ENCODE assay signal across 8 cellular contexts in genomic region chr2:38076250-38076709, GRCh38. TPM values are rescaled to one million over a fixed set of nuclear protein-coding genes. Genes with fewer than 3 reads are reported as not detected.
DNase-seq lines count a peak whose midpoint lies in the region; ATAC-seq and TF ChIP-seq lines count a peak whose summit lies in the region.

No MANE protein-coding gene starts in this region.

- H3K4me3 ChIP-seq in HFF-Myc (replicated peaks; ENCODE audit: low read depth, low read length) (peak overlapping the region; percentile 48), gastroesophageal sphincter (peak overlapping the region; percentile 40 to 60), vagina (peak overlapping the region; percentile 51 to 63)

- no peak for TF ChIP-seq CTCF in HFF-Myc (IDR thresholded peaks at IDR 0.05; ENCODE audit: low read depth, low read length, missing control alignments)
- TF ChIP-seq CTCF in gastroesophageal sphincter (IDR thresholded peaks at IDR 0.05): peak in 2 of 4 experiments; percentile 53 to 56
- no peak for TF ChIP-seq CTCF in omental fat pad (IDR thresholded peaks at IDR 0.05)
- TF ChIP-seq CTCF in vagina (IDR thresholded peaks at IDR 0.05): peak in 2 of 3 experiments; percentile 21 to 39

- peaks cover 0 to 51% (median 32%) of the 10 kb centered on the region in 3 donors for H3K4me1 ChIP-seq in gastroesophageal sphincter
- H3K4me1 ChIP-seq in vagina: peaks cover 44% of the 10 kb centered on the region

- H3K9me3 Mint-ChIP-seq in activated T-cell treated with anti-CD3 and anti-CD28 coated beads, Interleukin-2, amount 50 U/mL, for 4 hours: no peaks in the 10 kb centered on the region

- H3K27ac ChIP-seq in gastroesophageal sphincter (peak overlapping the region; percentile 18 to 90 (median 82)), vagina (peak overlapping the region; percentile 84)

- WGBS in gastroesophageal sphincter (ENCODE audit: low coverage in 1 of 2), 2 donors: 2% methylated on average over 10 of the region's 39 CpGs; no CpG with 5 or more reads in 1 of the 2 donors

- intact Hi-C loops in vagina (cut with DNase I): loop anchor here (1.0 to 10.0 kb wide), 3 partner anchors 91 to 199 kb away; no protein-coding TSS in a partner anchor

- H3K36me3 ChIP-seq in gastroesophageal sphincter: no peaks in the 10 kb centered on the region
- H3K36me3 ChIP-seq in vagina: no peaks in the 10 kb centered on the region

- TF ChIP-seq POLR2A in gastroesophageal sphincter (IDR thresholded peaks at IDR 0.05): no peak
- no peak for TF ChIP-seq POLR2A in vagina (IDR thresholded peaks at IDR 0.05)

- H3K27me3 ChIP-seq in gastroesophageal sphincter (peaks cover 61% of the 10 kb centered on the region), vagina (no peaks in the 10 kb centered on the region)

- peak overlapping the region; percentile 70 for H3K4me3 Mint-ChIP-seq in activated T-cell treated with anti-CD3 and anti-CD28 coated beads, Interleukin-2, amount 50 U/mL, for 4 hours

- H3K4me1 Mint-ChIP-seq in activated T-cell treated with anti-CD3 and anti-CD28 coated beads, Interleukin-2, amount 50 U/mL, for 4 hours (ENCODE audit: low read depth): peaks cover 23% of the 10 kb centered on the region

- peak; percentile 63 to 69 for ATAC-seq in activated T-cell treated with anti-CD3 and anti-CD28 coated beads, Interleukin-2, amount 50 U/mL, for 4 hours
- ATAC-seq in gastroesophageal sphincter (peak; percentile 79), omental fat pad (ENCODE audit: low FRiP score) (peak; percentile 52)

- H3K36me3 Mint-ChIP-seq in activated T-cell treated with anti-CD3 and anti-CD28 coated beads, Interleukin-2, amount 50 U/mL, for 4 hours (ENCODE audit: insufficient read depth): no peaks in the 10 kb centered on the region

- H3K9me3 ChIP-seq in gastroesophageal sphincter: no peaks in the 10 kb centered on the region
- no peaks in the 10 kb centered on the region for H3K9me3 ChIP-seq in vagina

- DNase-seq in SIG-M5 treated with dmso at 0.1 percent for 504 hours (lab: John Stamatoyannopoulos, UW; ENCODE audit: unreplicated experiment) (peak; percentile 81), SIG-M5 (lab: John Stamatoyannopoulos, UW) (no peak), HFF-Myc (ENCODE audit: extremely low read depth, low read depth) (peak; percentile 62), NCI-H1417 treated with DMSO at 0.1 percent for 48 hours (lab: John Stamatoyannopoulos, UW) (peak; percentile 33), omental fat pad (ENCODE audit: low spot score) (no peak), vagina (ENCODE audit: extremely low spot score in 2 of 2) (no peak)
- no peak for DNase-seq in activated T-cell treated with anti-CD3 and anti-CD28 coated beads, Interleukin-2, amount 50 U/mL, for 4 hours

- no peak for TF ChIP-seq EP300 in gastroesophageal sphincter (IDR thresholded peaks at IDR 0.05)

- H3K27me3 Mint-ChIP-seq in activated T-cell treated with anti-CD3 and anti-CD28 coated beads, Interleukin-2, amount 50 U/mL, for 4 hours (ENCODE audit: low read depth): peaks cover 59% of the 10 kb centered on the region

RNA-seq across cellular contexts. Expression of gene CYP1B1, which starts 0.3 kb away (rescaled TPM):
- 10 to 100 TPM in 2 of 3 donors, 1 to 10 TPM in 1; 6.3 to 13.9 (median 11.4) TPM for total RNA-seq in activated T-cell treated with anti-CD3 and anti-CD28 coated beads, Interleukin-2, amount 50 U/mL, for 4 hours
- total RNA-seq in gastroesophageal sphincter: 100 to 1,000 TPM in 1 of 4 donors, 10 to 100 TPM in 3; 19.5 to 156 (median 35.6) TPM
- total RNA-seq in omental fat pad: 100 to 1,000 TPM in 2 of 4 donors, 10 to 100 TPM in 2; 45.8 to 143 (median 78.4) TPM
- 88.9 TPM for total RNA-seq in vagina

Comparison
In these comparisons a context has a peak if more than half of its experiments do, and no peak if none do; other contexts are left out.
1. DNase-seq: peak in SIG-M5 treated with dmso at 0.1 percent for 504 hours (single experiment), HFF-Myc (single experiment) and NCI-H1417 treated with DMSO at 0.1 percent for 48 hours (single experiment); none in SIG-M5 (single experiment), activated T-cell treated with anti-CD3 and anti-CD28 coated beads, Interleukin-2, amount 50 U/mL, for 4 hours (single experiment), omental fat pad (single experiment) and vagina (0 of 2).
2. CTCF ChIP-seq: peak in vagina (2 of 3); none in HFF-Myc (single experiment) and omental fat pad (0 of 3).
3. Peak in every context shown above with its lines, with median percentiles within 50 percentile points of each other: H3K4me3 ChIP-seq and ATAC-seq.